Comparison of ENCODE assay signal across 24 cellular contexts in the genomic region with DNA sequence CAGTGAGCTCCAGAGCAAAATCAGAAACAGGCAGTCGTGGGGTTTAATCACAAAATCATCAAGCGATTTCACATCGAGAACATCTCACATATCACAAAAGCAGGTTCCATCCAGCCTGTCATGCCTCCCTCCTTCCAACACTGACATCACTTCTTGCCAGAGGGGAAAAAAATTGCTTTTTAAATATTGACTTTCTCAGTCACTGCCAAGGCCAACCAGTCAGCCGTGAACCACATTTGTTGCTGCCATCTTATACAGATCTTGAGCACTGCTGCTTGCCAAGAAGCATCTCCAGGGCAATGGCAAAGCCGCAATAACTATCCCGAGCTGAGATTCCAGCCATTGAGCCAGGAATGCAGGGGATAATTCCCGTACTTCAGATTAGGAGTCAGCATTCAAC.
A peak's percentile ranks its signal among the peaks of the same experiment; 100 is the strongest.
DNase-seq lines count a peak whose midpoint lies in the region; ATAC-seq and TF ChIP-seq lines count a peak whose summit lies in the region.
"Had no signal": no experiment of that assay in that cellular context is flagged by ENCODE, and none has a peak within 500 bp of the region (broad histone marks: within the 10 kb centered on the region; RNA-seq: fewer than 3 reads in every experiment).

No MANE protein-coding gene starts in this region.

- TF ChIP-seq CTCF in epithelial cell of esophagus (IDR thresholded peaks at IDR 0.05; ENCODE audit: insufficient read depth, low read depth, low read length, missing control alignments) (no peak), prostate gland (IDR thresholded peaks at IDR 0.05) (no peak)

- intact Hi-C loops in prostate gland (cut with DNase I), result no loop called here
- intact Hi-C loops in activated CD4-positive, alpha-beta T cell treated with anti-CD3 and anti-CD28 coated beads for 36 hours (cut with DNase I, micrococcal nuclease), result no loop called here

- CTCF ChIA-PET in activated CD4-positive, alpha-beta T cell treated with anti-CD3 and anti-CD28 coated beads for 36 hours (lab: Charles Lee), result interaction anchor here (0.6 to 1.2 kb wide), 2 partner anchors 8 to 710 kb away, joined by 4 read pairs; no protein-coding TSS in a partner anchor

- H3K9me3 ChIP-seq in prostate gland, result no peaks in the 10 kb centered on the region
- H3K9me3 ChIP-seq: esophagus muscularis mucosa, tibial artery had no signal

- DNase-seq in NCI-H187 treated with DMSO at 0.1 percent for 48 hours (lab: John Stamatoyannopoulos, UW) (peak; percentile 27), NCI-H187 (lab: John Stamatoyannopoulos, UW) (no peak), NCI-H146 treated with DMSO at 0.1 percent for 48 hours (lab: John Stamatoyannopoulos, UW; ENCODE audit: unreplicated experiment) (peak; percentile 36), epithelial cell of esophagus (ENCODE audit: low read depth) (peak; percentile 51), prostate gland (ENCODE audit: low spot score) (peak; percentile 63), middle frontal gyrus (ENCODE audit: extremely low spot score, low spot score) (no peak)
- no peak for DNase-seq in stimulated activated naive B cell treated with anti-CD40 and anti-IgM and Interleukin-4, amounts not matched to agents 10 μg/mL and 1 μg/mL and 100 μg/mL, for 72 hours
- no peak for DNase-seq in activated CD4-positive, alpha-beta T cell treated with anti-CD3 and anti-CD28 coated beads for 36 hours
- DNase-seq: activated CD4-positive, alpha-beta memory T cell treated with anti-CD3 and anti-CD28 coated beads for 36 hours; activated T-cell treated with anti-CD3 and anti-CD28 coated beads, Interleukin-2, amount 50 U/mL, for 24 hours; HCEC 1CT; immature natural killer cell; KG1; NCI-H1694; RPMI8226; T-cell; tibial artery; WERI-Rb-1 had no signal

- H3K4me3 Mint-ChIP-seq in stimulated activated naive B cell treated with anti-CD40 and anti-IgM and Interleukin-4, amounts not matched to agents 10 μg/mL and 1 μg/mL and 100 μg/mL, for 72 hours, result no peak overlapping the region
- no peak overlapping the region for H3K4me3 Mint-ChIP-seq in activated CD4-positive, alpha-beta T cell treated with anti-CD3 and anti-CD28 coated beads for 36 hours
- H3K4me3 Mint-ChIP-seq: activated CD4-positive, alpha-beta memory T cell treated with anti-CD3 and anti-CD28 coated beads for 36 hours; activated T-cell treated with anti-CD3 and anti-CD28 coated beads, Interleukin-2, amount 50 U/mL, for 24 hours; CD14-positive monocyte; immature natural killer cell; memory B cell; nephron; stimulated activated effector memory CD8-positive, alpha-beta T cell treated with anti-CD3 and anti-CD28 coated beads, Interleukin-12 subunit alpha, Interleukin-12 subunit beta, amount 100 ng/mL, for 72 hours; T-cell had no signal

- no peaks in the 10 kb centered on the region for H3K36me3 ChIP-seq in prostate gland
- H3K36me3 ChIP-seq: esophagus muscularis mucosa, tibial artery, WERI-Rb-1 had no signal

- peak overlapping the region in 1 of 2 donors; percentile 32 for H3K27ac ChIP-seq in prostate gland
- H3K27ac ChIP-seq: esophagus muscularis mucosa, tibial artery, WERI-Rb-1 had no signal

- H3K4me1 ChIP-seq in prostate gland (replicated peaks), result no peaks in the 10 kb centered on the region
- H3K4me1 ChIP-seq: esophagus muscularis mucosa, tibial artery had no signal

- H3K9me3 Mint-ChIP-seq in stimulated activated naive B cell treated with anti-CD40 and anti-IgM and Interleukin-4, amounts not matched to agents 10 μg/mL and 1 μg/mL and 100 μg/mL, for 72 hours, result no peaks in the 10 kb centered on the region
- no peaks in the 10 kb centered on the region for H3K9me3 Mint-ChIP-seq in activated CD4-positive, alpha-beta T cell treated with anti-CD3 and anti-CD28 coated beads for 36 hours (ENCODE audit: low read depth)
- H3K9me3 Mint-ChIP-seq: activated CD4-positive, alpha-beta memory T cell treated with anti-CD3 and anti-CD28 coated beads for 36 hours; activated naive CD4-positive, alpha-beta T cell treated with anti-CD3 and anti-CD28 coated beads, Interleukin-2, amount 50 U/mL, for 72 hours; activated T-cell treated with anti-CD3 and anti-CD28 coated beads, Interleukin-2, amount 50 U/mL, for 24 hours; memory B cell; nephron; stimulated activated effector memory CD8-positive, alpha-beta T cell treated with anti-CD3 and anti-CD28 coated beads, Interleukin-12 subunit alpha, Interleukin-12 subunit beta, amount 100 ng/mL, for 72 hours; T-cell had no signal

- 29% methylated on average over 7 of the region's 7 CpGs for WGBS in prostate gland

- no peak for TF ChIP-seq POLR2A in prostate gland (IDR thresholded peaks at IDR 0.05)

- H3K36me3 Mint-ChIP-seq in stimulated activated naive B cell treated with anti-CD40 and anti-IgM and Interleukin-4, amounts not matched to agents 10 μg/mL and 1 μg/mL and 100 μg/mL, for 72 hours, result no peaks in the 10 kb centered on the region
- no peaks in the 10 kb centered on the region for H3K36me3 Mint-ChIP-seq in activated CD4-positive, alpha-beta T cell treated with anti-CD3 and anti-CD28 coated beads for 36 hours (ENCODE audit: low read depth)
- H3K36me3 Mint-ChIP-seq: activated CD4-positive, alpha-beta memory T cell treated with anti-CD3 and anti-CD28 coated beads for 36 hours; activated naive CD4-positive, alpha-beta T cell treated with anti-CD3 and anti-CD28 coated beads, Interleukin-2, amount 50 U/mL, for 72 hours; CD14-positive monocyte; immature natural killer cell; memory B cell; stimulated activated effector memory CD8-positive, alpha-beta T cell treated with anti-CD3 and anti-CD28 coated beads, Interleukin-12 subunit alpha, Interleukin-12 subunit beta, amount 100 ng/mL, for 72 hours; T-cell had no signal

- H3K4me3 ChIP-seq in epithelial cell of esophagus (ENCODE audit: low read length), result no peak overlapping the region
- H3K4me3 ChIP-seq in prostate gland, result no peak overlapping the region
- H3K4me3 ChIP-seq: esophagus muscularis mucosa, tibial artery had no signal

- ATAC-seq in stimulated activated naive B cell treated with anti-CD40 and anti-IgM and Interleukin-4, amounts not matched to agents 10 μg/mL and 1 μg/mL and 100 μg/mL, for 72 hours (replicated peaks), result no peak
- no peak for ATAC-seq in activated CD4-positive, alpha-beta T cell treated with anti-CD3 and anti-CD28 coated beads for 36 hours
- ATAC-seq: activated naive CD4-positive, alpha-beta T cell treated with anti-CD3 and anti-CD28 coated beads, Interleukin-2, amount 50 U/mL, for 72 hours; stimulated activated effector memory CD8-positive, alpha-beta T cell treated with anti-CD3 and anti-CD28 coated beads, Interleukin-12 subunit alpha, Interleukin-12 subunit beta, amount 100 ng/mL, for 72 hours; T-cell had no signal

- H3K4me1 Mint-ChIP-seq in stimulated activated naive B cell treated with anti-CD40 and anti-IgM and Interleukin-4, amounts not matched to agents 10 μg/mL and 1 μg/mL and 100 μg/mL, for 72 hours, result peaks cover 2 to 3% of the 10 kb centered on the region in 2 donors
- no peaks in the 10 kb centered on the region for H3K4me1 Mint-ChIP-seq in activated CD4-positive, alpha-beta T cell treated with anti-CD3 and anti-CD28 coated beads for 36 hours
- H3K4me1 Mint-ChIP-seq: CD14-positive monocyte; immature natural killer cell; memory B cell; stimulated activated effector memory CD8-positive, alpha-beta T cell treated with anti-CD3 and anti-CD28 coated beads, Interleukin-12 subunit alpha, Interleukin-12 subunit beta, amount 100 ng/mL, for 72 hours; T-cell had no signal

- H3K27me3 ChIP-seq in prostate gland (replicated peaks; ENCODE audit: insufficient read depth), result no peaks in the 10 kb centered on the region
- H3K27me3 ChIP-seq: esophagus muscularis mucosa, tibial artery had no signal

- POLR2A ChIA-PET in activated CD4-positive, alpha-beta T cell treated with anti-CD3 and anti-CD28 coated beads for 36 hours (lab: Charles Lee), result no interaction called here

- peaks cover 0 to 8% of the 10 kb centered on the region in 2 donors for H3K27me3 Mint-ChIP-seq in stimulated activated naive B cell treated with anti-CD40 and anti-IgM and Interleukin-4, amounts not matched to agents 10 μg/mL and 1 μg/mL and 100 μg/mL, for 72 hours
- H3K27me3 Mint-ChIP-seq in activated CD4-positive, alpha-beta T cell treated with anti-CD3 and anti-CD28 coated beads for 36 hours, result peaks cover 9% of the 10 kb centered on the region

- no peak overlapping the region for H3K27ac Mint-ChIP-seq in stimulated activated naive B cell treated with anti-CD40 and anti-IgM and Interleukin-4, amounts not matched to agents 10 μg/mL and 1 μg/mL and 100 μg/mL, for 72 hours
- H3K27ac Mint-ChIP-seq in activated CD4-positive, alpha-beta T cell treated with anti-CD3 and anti-CD28 coated beads for 36 hours, result no peak overlapping the region
- H3K27ac Mint-ChIP-seq: activated CD4-positive, alpha-beta memory T cell treated with anti-CD3 and anti-CD28 coated beads for 36 hours; activated naive CD4-positive, alpha-beta T cell treated with anti-CD3 and anti-CD28 coated beads, Interleukin-2, amount 50 U/mL, for 72 hours; activated T-cell treated with anti-CD3 and anti-CD28 coated beads, Interleukin-2, amount 50 U/mL, for 24 hours; CD14-positive monocyte; immature natural killer cell; memory B cell; stimulated activated effector memory CD8-positive, alpha-beta T cell treated with anti-CD3 and anti-CD28 coated beads, Interleukin-12 subunit alpha, Interleukin-12 subunit beta, amount 100 ng/mL, for 72 hours; T-cell had no signal

Comparison
In these comparisons a context has a peak if more than half of its experiments do, and no peak if none do; other contexts are left out.
1. DNase-seq: peak in NCI-H187 treated with DMSO at 0.1 percent for 48 hours (single experiment), NCI-H146 treated with DMSO at 0.1 percent for 48 hours (single experiment), epithelial cell of esophagus (single experiment) and prostate gland (single experiment); none in NCI-H187 (0 of 2), stimulated activated naive B cell treated with anti-CD40 and anti-IgM and Interleukin-4, amounts not matched to agents 10 μg/mL and 1 μg/mL and 100 μg/mL, for 72 hours (single experiment), middle frontal gyrus (single experiment) and activated CD4-positive, alpha-beta T cell treated with anti-CD3 and anti-CD28 coated beads for 36 hours (single experiment).